ENCODE assay signal across 13 cellular contexts in the genomic region with DNA sequence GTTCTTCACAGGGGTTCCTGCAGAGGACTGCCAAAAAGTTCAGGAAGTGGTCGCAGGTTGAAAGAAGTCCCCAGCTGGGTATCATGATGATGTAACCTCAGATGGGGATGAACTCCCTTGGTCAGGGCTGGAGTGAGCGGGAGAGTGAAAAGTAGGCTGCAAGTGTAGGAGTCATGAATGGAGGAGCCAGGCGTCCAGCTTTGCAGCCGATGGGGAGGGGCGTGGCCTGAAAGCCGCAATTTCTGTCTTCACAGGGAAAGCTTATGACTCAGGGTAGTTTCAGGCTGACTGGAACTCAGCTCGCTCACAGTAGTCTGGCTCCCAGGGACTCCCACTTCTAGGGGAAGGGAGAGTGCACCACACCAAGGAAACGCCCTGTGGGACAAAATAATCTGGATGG.
DNase-seq lines count a peak whose midpoint lies in the region; ATAC-seq and FAIRE-seq lines count a peak whose summit lies in the region.
"Had no signal": no experiment of that assay in that cellular context is flagged by ENCODE, and none has a peak within 500 bp of the region (broad histone marks: within the 10 kb centered on the region; RNA-seq: fewer than 3 reads in every experiment).

No MANE protein-coding gene starts in this region.

- H3K27ac Mint-ChIP-seq in activated naive CD4-positive, alpha-beta T cell treated with anti-CD3 and anti-CD28 coated beads for 36 hours, result no peak overlapping the region
- H3K27ac Mint-ChIP-seq: naive thymus-derived CD8-positive, alpha-beta T cell had no signal

- DNase-seq in activated naive CD4-positive, alpha-beta T cell treated with anti-CD3 and anti-CD28 coated beads for 36 hours, result peak; percentile 6
- no peak for DNase-seq in activated naive CD4-positive, alpha-beta T cell treated with anti-CD3 and anti-CD28 coated beads, Interleukin-2, amount 50 U/mL, for 16 hours
- peak; percentile 60 for DNase-seq in MG63
- peak; percentile 63 for DNase-seq in astrocyte of the hippocampus (ENCODE audit: low read depth, low spot score)
- peak; percentile 23 for DNase-seq in stimulated activated CD4-positive, alpha-beta T cell treated with anti-CD3 and anti-CD28 coated beads, Interleukin-4, amount 100 ng/mL, for 24 hours
- DNase-seq in frontal cortex (ENCODE audit: low spot score in 2 of 2), result no peak
- no peak for DNase-seq in cardiac septum (ENCODE audit: low spot score)
- DNase-seq: naive thymus-derived CD8-positive, alpha-beta T cell; Peyer's patch had no signal

- ATAC-seq in HG03469 (IDR thresholded peaks at IDR 0.05; ENCODE audit: unreplicated experiment), result no peak
- ATAC-seq: naive thymus-derived CD8-positive, alpha-beta T cell had no signal

- no peaks in the 10 kb centered on the region for H3K36me3 ChIP-seq in MG63
- H3K36me3 ChIP-seq: Peyer's patch, vagina had no signal

- intact Hi-C loops in activated naive CD4-positive, alpha-beta T cell treated with anti-CD3 and anti-CD28 coated beads for 36 hours (cut with micrococcal nuclease), result no loop called here
- intact Hi-C loops in cardiac septum (cut with DNase I), result no loop called here

- no peaks in the 10 kb centered on the region for H3K4me1 Mint-ChIP-seq in activated naive CD4-positive, alpha-beta T cell treated with anti-CD3 and anti-CD28 coated beads for 36 hours (ENCODE audit: low read depth)
- H3K4me1 Mint-ChIP-seq: naive thymus-derived CD8-positive, alpha-beta T cell had no signal

- H3K4me3 Mint-ChIP-seq in activated naive CD4-positive, alpha-beta T cell treated with anti-CD3 and anti-CD28 coated beads for 36 hours, result no peak overlapping the region
- H3K4me3 Mint-ChIP-seq: naive thymus-derived CD8-positive, alpha-beta T cell had no signal

- FAIRE-seq in frontal cortex (lab: Jason Lieb, UNC), result no peak
- FAIRE-seq: colon, TTC549 had no signal

- H3K9me3 ChIP-seq in MG63, result no peaks in the 10 kb centered on the region
- H3K9me3 ChIP-seq: vagina had no signal

- no peaks in the 10 kb centered on the region for H3K27me3 ChIP-seq in MG63
- H3K27me3 ChIP-seq: Peyer's patch, vagina had no signal

- H3K36me3 Mint-ChIP-seq in activated naive CD4-positive, alpha-beta T cell treated with anti-CD3 and anti-CD28 coated beads for 36 hours (ENCODE audit: low read depth), result peaks cover 9% of the 10 kb centered on the region

- H3K4me3 ChIP-seq in MG63, result no peak overlapping the region
- H3K4me3 ChIP-seq: Peyer's patch, vagina had no signal

- H3K27me3 Mint-ChIP-seq in activated naive CD4-positive, alpha-beta T cell treated with anti-CD3 and anti-CD28 coated beads for 36 hours (ENCODE audit: low read depth), result peaks cover 26% of the 10 kb centered on the region

- H3K9me3 Mint-ChIP-seq in activated naive CD4-positive, alpha-beta T cell treated with anti-CD3 and anti-CD28 coated beads for 36 hours, result peaks cover 16% of the 10 kb centered on the region

- CTCF ChIA-PET in activated naive CD4-positive, alpha-beta T cell treated with anti-CD3 and anti-CD28 coated beads for 36 hours (lab: Charles Lee), result no interaction called here

Comparison
In these comparisons a context has a peak if more than half of its experiments do, and no peak if none do; other contexts are left out.
1. DNase-seq: peak in activated naive CD4-positive, alpha-beta T cell treated with anti-CD3 and anti-CD28 coated beads for 36 hours (single experiment), MG63 (single experiment), astrocyte of the hippocampus (single experiment) and stimulated activated CD4-positive, alpha-beta T cell treated with anti-CD3 and anti-CD28 coated beads, Interleukin-4, amount 100 ng/mL, for 24 hours (single experiment); none in activated naive CD4-positive, alpha-beta T cell treated with anti-CD3 and anti-CD28 coated beads, Interleukin-2, amount 50 U/mL, for 16 hours (single experiment), frontal cortex (0 of 2) and cardiac septum (single experiment).